ENCODE assay signal across 8 cellular contexts in genomic region chr21:38766987-38767722, GRCh38. TPM values are rescaled to one million over a fixed set of nuclear protein-coding genes. Genes with fewer than 3 reads are reported as not detected.
DNase-seq lines count a peak whose midpoint lies in the region; ATAC-seq, FAIRE-seq and TF ChIP-seq lines count a peak whose summit lies in the region.

No MANE protein-coding gene starts in this region.

- in situ Hi-C loops in IMR-90 (cut with MboI; ENCODE audit: low sequenced_read_pairs) = no loop called here

- H3K14ac ChIP-seq in IMR-90 (replicated peaks; ENCODE audit: low read depth, low read length) = peak overlapping the region; percentile 34

- FAIRE-seq in H54 (lab: Jason Lieb, UNC) = no peak

- no peak overlapping the region; the same call in 1 of the 2 replicates for H3K23ac ChIP-seq in IMR-90 (ENCODE audit: low read depth, low read length)

- H3K56ac ChIP-seq in IMR-90 (ENCODE audit: extremely low read depth, insufficient read depth, low read length) = 0 out of 2 replicates have a peak overlapping the region, but pooled peaks have one; percentile 14

- no peaks in the 10 kb centered on the region for H4K20me1 ChIP-seq in IMR-90 (ENCODE audit: insufficient read depth, low read length)

- intact Hi-C loops in IMR-90 (cut with micrococcal nuclease) = no loop called here

- POLR2A ChIA-PET in IMR-90 (lab: Charles Lee; ENCODE audit: unreplicated experiment) = no interaction called here

- H3K4me2 ChIP-seq in IMR-90 (ENCODE audit: low read depth, low read length) = no peak overlapping the region

- WGBS in IMR-90 (ENCODE audit: extremely low coverage in 2 of 2, insufficient read length in 1 of 2), 2 experiments = 80% methylated on average over 4 of the region's 13 CpGs; no CpG with 5 or more reads in 1 of the 2 experiments

- peak overlapping the region; percentile 95 for H2BK15ac ChIP-seq in IMR-90 (ENCODE audit: low read depth, low read length)

- ATAC-seq in GM21390 (IDR thresholded peaks at IDR 0.05; ENCODE audit: unreplicated experiment) = peak; percentile 93
- no peak for ATAC-seq in IMR-90 (ENCODE audit: low read depth)

- H2BK20ac ChIP-seq in IMR-90 (ENCODE audit: low read depth, low read length) = peak overlapping the region; percentile 93

- peaks cover 4% of the 10 kb centered on the region; the same call in 1 of the 2 replicates for H3K9me3 ChIP-seq in IMR-90 (ENCODE audit: control insufficient read depth, insufficient read depth, low read length)

- dilution Hi-C loops in IMR-90 (cut with HindIII; ENCODE audit: low sequenced_read_pairs, unreplicated experiment) = no loop called here

- H4K91ac ChIP-seq in IMR-90 (ENCODE audit: insufficient read depth, low read depth, low read length) = peak overlapping the region; percentile 58

- H2AK9ac ChIP-seq in IMR-90 (replicated peaks; ENCODE audit: low read depth, low read length, poor library complexity) = no peak overlapping the region

- H3K36me3 ChIP-seq in IMR-90 (ENCODE audit: control insufficient read depth, insufficient read depth, low read length) = no peaks in the 10 kb centered on the region

- peak overlapping the region; percentile 83 for H3K18ac ChIP-seq in IMR-90 (ENCODE audit: low read depth, low read length)

- H3K9ac ChIP-seq in IMR-90 (ENCODE audit: low read depth, low read length) = no peak overlapping the region

- H2BK120ac ChIP-seq in IMR-90 (ENCODE audit: low read depth, low read length) = peak overlapping the region; percentile 88

- TF ChIP-seq RAD21 in IMR-90 (IDR thresholded peaks at IDR 0.05; ENCODE audit: low read length) = no peak

- H2AFZ ChIP-seq in IMR-90 (replicated peaks; ENCODE audit: low read length, poor library complexity) = no peak overlapping the region

- BruUV-seq in IMR-90 (replicated peaks; lab: Mats Ljungman, UMichigan) = no TSS peak

- peak overlapping the region; percentile 93 for H2AK5ac ChIP-seq in IMR-90 (ENCODE audit: low read depth, low read length)

- peaks cover 21% of the 10 kb centered on the region for H3K4me1 ChIP-seq in IMR-90 (ENCODE audit: control insufficient read depth, insufficient read depth, low read length)

- no peaks in the 10 kb centered on the region for H3K27me3 ChIP-seq in IMR-90 (ENCODE audit: control insufficient read depth, insufficient read depth, low read length)

- CTCF ChIA-PET in IMR-90 (lab: Yijun Ruan, JAX) = interaction anchor here (0.6 to 1.2 kb wide), 2 partner anchors 29 to 258 kb away, joined by 3 to 5 read pairs; no protein-coding TSS in a partner anchor

- peaks cover 0 to 16% of the 10 kb centered on the region in 2 experiments; a peak in 1 of 4 replicates for H3K79me1 ChIP-seq in IMR-90 (ENCODE audit: low read depth in 1 of 2, low read length in 2 of 2)

- H3K4me3 ChIP-seq in IMR-90 (ENCODE audit: insufficient read depth, low read depth, low read length) = no peak overlapping the region

- H4K8ac ChIP-seq in IMR-90 (ENCODE audit: low read depth in 2 of 2, low read length in 2 of 2) = peak overlapping the region; percentile 60 to 83

- no peak for TF ChIP-seq CTCF in IMR-90 (conservative IDR thresholded peaks at IDR 0.05; ENCODE audit: low read depth, low read length)

- peak overlapping the region; percentile 68 for H3K4ac ChIP-seq in IMR-90 (ENCODE audit: low read depth, low read length)

- TF ChIP-seq POLR2A in IMR-90 (IDR thresholded peaks at IDR 0.05; ENCODE audit: low read depth, low read length) = no peak
- no peak for TF ChIP-seq POLR2A in H54 (IDR thresholded peaks at IDR 0.05; ENCODE audit: low read depth, low read length)

- H3K27ac ChIP-seq in IMR-90 (ENCODE audit: insufficient read depth, low read length) = peak overlapping the region; percentile 73

- peak; percentile 43 for DNase-seq in DMS79 (lab: John Stamatoyannopoulos, UW)
- DNase-seq in IMR-90 = no peak
- peak; percentile 44 to 46 for DNase-seq in activated CD4-positive, alpha-beta T cell treated with anti-CD3 and anti-CD28 coated beads for 4 hours
- peak; percentile 16 for DNase-seq in fibroblast of peridontal ligament (ENCODE audit: extremely low read depth)
- DNase-seq in stimulated activated CD8-positive, alpha-beta memory T cell treated with anti-CD3 and anti-CD28 coated beads, Interleukin-15, amount 100 ng/mL, for 1 hour (ENCODE audit: low read depth) = peak; percentile 5
- DNase-seq in NCI-H446 (lab: John Stamatoyannopoulos, UW) = no peak
- no peak for DNase-seq in H54 (ENCODE audit: insufficient read length, low spot score)

- H2BK5ac ChIP-seq in IMR-90 (ENCODE audit: low read depth, low read length, poor library complexity, severe bottlenecking) = peak overlapping the region; percentile 99

- peak overlapping the region; percentile 62 for H4K5ac ChIP-seq in IMR-90 (ENCODE audit: low read depth, low read length)

- peaks cover 14% of the 10 kb centered on the region for H3K9me1 ChIP-seq in IMR-90 (ENCODE audit: insufficient read depth, low read length)

TF ChIP-seq in IMR-90, 13 proteins besides CTCF, POLR2A, EP300 and RAD21:
- TF ChIP-seq USF2 (IDR thresholded peaks at IDR 0.05; ENCODE audit: low read depth, low read length) = no peak
- TF ChIP-seq RFX5 (IDR thresholded peaks at IDR 0.05; ENCODE audit: low read depth, low read length) = no peak
- TF ChIP-seq BHLHE40 (IDR thresholded peaks at IDR 0.05; ENCODE audit: low read depth, low read length) = no peak
- TF ChIP-seq RCOR1 (IDR thresholded peaks at IDR 0.05; ENCODE audit: insufficient replicate concordance, low read length) = no peak
- no peak for TF ChIP-seq SMC3 (IDR thresholded peaks at IDR 0.05; ENCODE audit: low read depth, low read length)
- no peak for TF ChIP-seq NFE2L2 (IDR thresholded peaks at IDR 0.05; ENCODE audit: low read depth, low read length)
- no peak for TF ChIP-seq CHD1 (IDR thresholded peaks at IDR 0.05; ENCODE audit: low read depth, low read length)
- no peak for TF ChIP-seq ELK1 (IDR thresholded peaks at IDR 0.05; ENCODE audit: borderline replicate concordance, low read depth, low read length)
- no peak for TF ChIP-seq MXI1 (IDR thresholded peaks at IDR 0.05; ENCODE audit: borderline replicate concordance, low read depth, low read length)
- TF ChIP-seq FOS (IDR thresholded peaks at IDR 0.05; ENCODE audit: low read depth, low read length) = no peak
- TF ChIP-seq CEBPB (IDR thresholded peaks at IDR 0.05; ENCODE audit: low read depth, low read length) = no peak
- no peak for TF ChIP-seq MAZ (IDR thresholded peaks at IDR 0.05; ENCODE audit: borderline replicate concordance, low read depth, low read length)
- no peak for TF ChIP-seq MAFK (IDR thresholded peaks at IDR 0.05; ENCODE audit: low read depth, low read length)

RNA-seq across cellular contexts. Expression of gene ETS2, which starts 38.6 kb away (rescaled TPM):
- 20.6 and 21.7 TPM in 2 replicates for total RNA-seq in IMR-90 (2012; rRNA removed)
- polyA plus RNA-seq in IMR-90 (2012; rRNA removed) = 21.3 and 22.8 TPM in 2 replicates
- polyA plus RNA-seq in IMR-90 (2012; cell fraction: cytosol; rRNA removed) = 18.3 and 18.4 TPM in 2 replicates
- polyA plus RNA-seq in IMR-90 (2012; cell fraction: nucleus; rRNA removed; ENCODE audit: low replicate concordance) = 42.7 and 92.6 TPM in 2 replicates

Comparison
In these comparisons a context has a peak if more than half of its experiments do, and no peak if none do; other contexts are left out.
1. DNase-seq: peak in DMS79 (single experiment), activated CD4-positive, alpha-beta T cell treated with anti-CD3 and anti-CD28 coated beads for 4 hours (2 of 2), fibroblast of peridontal ligament (single experiment) and stimulated activated CD8-positive, alpha-beta memory T cell treated with anti-CD3 and anti-CD28 coated beads, Interleukin-15, amount 100 ng/mL, for 1 hour (single experiment); none in IMR-90 (single experiment), NCI-H446 (0 of 2) and H54 (single experiment).